In genomic region chr6:81031429-81031828, GRCh38 we compare ENCODE assay signal across 1 cellular context.
TF ChIP-seq lines count a peak whose summit lies in the region.

No MANE protein-coding gene starts in this region.

TF ChIP-seq in K562, 482 proteins besides CTCF, POLR2A, EP300 and RAD21:
- TF ChIP-seq TSHZ1 (CRISPR knock-in tag; IDR thresholded peaks at IDR 0.05) (no peak), ATF3 (IDR thresholded peaks at IDR 0.05) (no peak), ATF3 (CRISPR knock-in tag; conservative IDR thresholded peaks at IDR 0.05) (no peak), E2F8 (IDR thresholded peaks at IDR 0.05; ENCODE audit: low read depth, partially characterized antibody) (no peak), KLF13 (tag; IDR thresholded peaks at IDR 0.05; ENCODE audit: borderline replicate concordance, low read depth) (no peak), EP400 (IDR thresholded peaks at IDR 0.05) (no peak), NCOA2 (IDR thresholded peaks at IDR 0.05; ENCODE audit: partially characterized antibody in 2 of 2) (no peak), POLR2G (IDR thresholded peaks at IDR 0.05; ENCODE audit: low read depth, low read length) (no peak), CBFB (CRISPR knock-in tag; IDR thresholded peaks at IDR 0.05) (no peak), USF2 (CRISPR knock-in tag; IDR thresholded peaks at IDR 0.05) (no peak), ZNF318 (IDR thresholded peaks at IDR 0.05; ENCODE audit: borderline replicate concordance in 1 of 2, low read depth in 1 of 2) (no peak), ADNP (tag; IDR thresholded peaks at IDR 0.05) (no peak), KLF1 (tag; IDR thresholded peaks at IDR 0.05) (no peak), MTA2 (IDR thresholded peaks at IDR 0.05; ENCODE audit: low read depth) (no peak), TAF7 (tag; IDR thresholded peaks at IDR 0.05) (no peak), RFX7 (CRISPR knock-in tag; IDR thresholded peaks at IDR 0.05) (no peak), ZNF263 (CRISPR knock-in tag; IDR thresholded peaks at IDR 0.05; ENCODE audit: borderline replicate concordance) (no peak), ATF7 (IDR thresholded peaks at IDR 0.05) (no peak), ZZZ3 (IDR thresholded peaks at IDR 0.05) (no peak), SP2 (IDR thresholded peaks at IDR 0.05; ENCODE audit: extremely low read depth, low read depth, low read length, poor library complexity, severe bottlenecking) (no peak)
TF ChIP-seq in K562: peak in this region for 0.
